34 cellular contexts compared by ENCODE assay signal in the genomic region with DNA sequence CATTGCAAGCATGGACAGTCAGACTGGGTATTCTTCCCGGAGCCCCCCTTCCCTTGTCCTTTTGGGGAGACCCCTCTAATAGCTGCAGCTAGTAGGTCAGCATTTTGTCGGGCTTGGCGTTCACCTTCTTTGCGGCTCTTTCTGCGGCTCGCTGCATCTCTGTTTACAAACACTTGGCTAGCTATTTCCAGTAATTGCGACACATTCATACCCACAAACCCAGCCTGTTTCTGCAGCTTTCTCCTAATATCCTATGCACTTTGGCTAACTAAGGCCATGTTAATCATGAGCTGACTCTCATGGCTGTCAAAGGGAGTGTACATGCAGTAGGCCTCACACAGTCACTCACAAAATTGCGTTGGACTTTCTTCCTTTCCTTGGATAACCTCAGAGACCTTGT.
"Had no signal": no experiment of that assay in that cellular context is flagged by ENCODE, and none has a peak within 500 bp of the region (broad histone marks: within the 10 kb centered on the region; RNA-seq: fewer than 3 reads in every experiment).

No MANE protein-coding gene starts in this region.

- H3K27ac Mint-ChIP-seq: activated CD4-positive, alpha-beta memory T cell treated with anti-CD3 and anti-CD28 coated beads for 36 hours; activated CD4-positive, alpha-beta T cell treated with anti-CD3 and anti-CD28 coated beads for 36 hours; activated CD4-positive, alpha-beta T cell treated with anti-CD3 and anti-CD28 coated beads, Interleukin-2, amount 10 ng/mL, durations not matched to agents 24 days and 14 days; activated CD8-positive, alpha-beta memory T cell treated with anti-CD3 and anti-CD28 coated beads, Interleukin-2, amount 10 ng/mL, durations not matched to agents 7 days and 5 days; activated CD8-positive, alpha-beta T cell treated with anti-CD3 and anti-CD28 coated beads, Interleukin-2, amount 10 ng/mL, durations not matched to agents 7 days and 5 days; activated naive CD4-positive, alpha-beta T cell treated with anti-CD3 and anti-CD28 coated beads, Interleukin-2, amount 10 ng/mL, durations not matched to agents 7 days and 5 days; activated naive CD4-positive, alpha-beta T cell treated with anti-CD3 and anti-CD28 coated beads, Interleukin-2, amount 50 U/mL, for 72 hours; activated naive CD8-positive, alpha-beta T cell treated with anti-CD3 and anti-CD28 coated beads, Interleukin-2, amount 10 ng/mL, durations not matched to agents 7 days and 5 days; activated T-helper 1 cell treated with anti-CD3 and anti-CD28 coated beads, Interleukin-12 subunit alpha, Interleukin-12 subunit beta, Interleukin-2, Interleukin-4 antibody, amounts not matched to agents 30 ng/mL and 10 ng/mL and 1 ng/mL, durations not matched to agents 14 hours and 24 hours and 36 hours; brain; effector memory CD8-positive, alpha-beta T cell; T-helper 2 cell treated with Interferon-gamma antibody and Interleukin-4, amounts not matched to agents 5 μg/mL and 100 μg/mL, for 36 hours had no signal

- H3K27me3 ChIP-seq: ascending aorta, breast epithelium, cardiac muscle cell, esophagus muscularis mucosa, foreskin keratinocyte, gastrocnemius medialis, heart left ventricle had no signal

- H3K4me3 Mint-ChIP-seq: activated CD4-positive, alpha-beta memory T cell treated with anti-CD3 and anti-CD28 coated beads for 36 hours; activated CD4-positive, alpha-beta T cell treated with anti-CD3 and anti-CD28 coated beads for 36 hours; activated CD4-positive, alpha-beta T cell treated with anti-CD3 and anti-CD28 coated beads, Interleukin-2, amount 10 ng/mL, durations not matched to agents 24 days and 14 days; activated CD8-positive, alpha-beta memory T cell treated with anti-CD3 and anti-CD28 coated beads, Interleukin-2, amount 10 ng/mL, durations not matched to agents 7 days and 5 days; activated CD8-positive, alpha-beta T cell treated with anti-CD3 and anti-CD28 coated beads, Interleukin-2, amount 10 ng/mL, durations not matched to agents 7 days and 5 days; activated naive CD4-positive, alpha-beta T cell treated with anti-CD3 and anti-CD28 coated beads, Interleukin-2, amount 10 ng/mL, durations not matched to agents 7 days and 5 days; activated naive CD8-positive, alpha-beta T cell treated with anti-CD3 and anti-CD28 coated beads, Interleukin-2, amount 10 ng/mL, durations not matched to agents 7 days and 5 days; activated T-helper 1 cell treated with anti-CD3 and anti-CD28 coated beads, Interleukin-12 subunit alpha, Interleukin-12 subunit beta, Interleukin-2, Interleukin-4 antibody, amounts not matched to agents 30 ng/mL and 10 ng/mL and 1 ng/mL, durations not matched to agents 14 hours and 24 hours and 36 hours; brain; central memory CD8-positive, alpha-beta T cell; effector memory CD8-positive, alpha-beta T cell; T-helper 2 cell treated with Interferon-gamma antibody and Interleukin-4, amounts not matched to agents 5 μg/mL and 100 μg/mL, for 36 hours had no signal

- H3K9me3 ChIP-seq: gastrocnemius medialis had no signal

- H3K36me3 Mint-ChIP-seq: activated CD4-positive, alpha-beta memory T cell treated with anti-CD3 and anti-CD28 coated beads for 36 hours; activated CD8-positive, alpha-beta memory T cell treated with anti-CD3 and anti-CD28 coated beads, Interleukin-2, amount 10 ng/mL, durations not matched to agents 7 days and 5 days; activated naive CD4-positive, alpha-beta T cell treated with anti-CD3 and anti-CD28 coated beads, Interleukin-2, amount 10 ng/mL, durations not matched to agents 7 days and 5 days; activated naive CD8-positive, alpha-beta T cell treated with anti-CD3 and anti-CD28 coated beads, Interleukin-2, amount 10 ng/mL, durations not matched to agents 7 days and 5 days; brain had no signal

- H3K27ac ChIP-seq: ascending aorta, breast epithelium, cardiac muscle cell, coronary artery, esophagus muscularis mucosa, foreskin keratinocyte, gastrocnemius medialis, heart left ventricle had no signal

- H3K4me1 ChIP-seq: ascending aorta, breast epithelium, esophagus muscularis mucosa, foreskin keratinocyte, gastrocnemius medialis, heart left ventricle had no signal

- DNase-seq: activated CD4-positive, alpha-beta memory T cell treated with anti-CD3 and anti-CD28 coated beads for 36 hours; activated CD4-positive, alpha-beta T cell treated with anti-CD3 and anti-CD28 coated beads for 36 hours; activated CD4-positive, alpha-beta T cell treated with anti-CD3 and anti-CD28 coated beads, Interleukin-2, amount 10 ng/mL, durations not matched to agents 24 days and 14 days; activated CD4-positive, CD25-positive, alpha-beta regulatory T cell; activated CD4-positive, CD25-positive, alpha-beta regulatory T cell treated with anti-CD3 and anti-CD28 coated beads, Interleukin-2, amount 50 U/mL, for 72 hours; activated CD8-positive, alpha-beta memory T cell treated with anti-CD3 and anti-CD28 coated beads, Interleukin-2, amount 10 ng/mL, durations not matched to agents 7 days and 5 days; activated CD8-positive, alpha-beta memory T cell treated with anti-CD3 and anti-CD28 coated beads, Interleukin-2, amount 50 U/mL, for 4 hours; activated CD8-positive, alpha-beta T cell treated with anti-CD3 and anti-CD28 coated beads, Interleukin-2, amount 10 ng/mL, durations not matched to agents 7 days and 5 days; activated gamma-delta T cell; activated naive CD4-positive, alpha-beta T cell; activated naive CD4-positive, alpha-beta T cell treated with anti-CD3 and anti-CD28 coated beads, Interleukin-2, amount 10 ng/mL, durations not matched to agents 7 days and 5 days; activated naive CD8-positive, alpha-beta T cell treated with anti-CD3 and anti-CD28 coated beads, Interleukin-2, amount 10 ng/mL, durations not matched to agents 7 days and 5 days; activated T-cell treated with anti-CD3 and anti-CD28 coated beads, Interleukin-2, amount 50 U/mL, for 1 hour; activated T-cell treated with anti-CD3 and anti-CD28 coated beads, Interleukin-2, amount 50 U/mL, for 48 hours; dermis blood vessel endothelial cell; effector CD4-positive, alpha-beta T cell; effector memory CD8-positive, alpha-beta T cell; erythroblast; foreskin keratinocyte; gastrocnemius medialis; glutamatergic neuron; heart left ventricle; hypothalamus; T1000 had no signal

- ATAC-seq: activated CD4-positive, alpha-beta T cell treated with anti-CD3 and anti-CD28 coated beads for 36 hours; activated CD8-positive, alpha-beta memory T cell treated with anti-CD3 and anti-CD28 coated beads, Interleukin-2, amount 10 ng/mL, durations not matched to agents 7 days and 5 days; activated CD8-positive, alpha-beta T cell treated with anti-CD3 and anti-CD28 coated beads, Interleukin-2, amount 10 ng/mL, durations not matched to agents 7 days and 5 days; activated naive CD4-positive, alpha-beta T cell treated with anti-CD3 and anti-CD28 coated beads, Interleukin-2, amount 50 U/mL, for 72 hours; effector memory CD8-positive, alpha-beta T cell; foreskin keratinocyte; gastrocnemius medialis; heart left ventricle had no signal

- H3K4me1 Mint-ChIP-seq: activated CD4-positive, alpha-beta T cell treated with anti-CD3 and anti-CD28 coated beads for 36 hours; activated CD4-positive, alpha-beta T cell treated with anti-CD3 and anti-CD28 coated beads, Interleukin-2, amount 10 ng/mL, durations not matched to agents 24 days and 14 days; brain; central memory CD8-positive, alpha-beta T cell had no signal

- H3K36me3 ChIP-seq: ascending aorta, breast epithelium, cardiac muscle cell, esophagus muscularis mucosa, gastrocnemius medialis, heart left ventricle had no signal

- H3K4me3 ChIP-seq: ascending aorta, breast epithelium, cardiac muscle cell, coronary artery, esophagus muscularis mucosa, gastrocnemius medialis, heart left ventricle had no signal

- H3K27me3 Mint-ChIP-seq: activated CD4-positive, alpha-beta memory T cell treated with anti-CD3 and anti-CD28 coated beads for 36 hours; activated CD4-positive, alpha-beta T cell treated with anti-CD3 and anti-CD28 coated beads for 36 hours; activated CD4-positive, alpha-beta T cell treated with anti-CD3 and anti-CD28 coated beads, Interleukin-2, amount 10 ng/mL, durations not matched to agents 24 days and 14 days; activated CD8-positive, alpha-beta memory T cell treated with anti-CD3 and anti-CD28 coated beads, Interleukin-2, amount 10 ng/mL, durations not matched to agents 7 days and 5 days; activated naive CD4-positive, alpha-beta T cell treated with anti-CD3 and anti-CD28 coated beads, Interleukin-2, amount 10 ng/mL, durations not matched to agents 7 days and 5 days; activated naive CD8-positive, alpha-beta T cell treated with anti-CD3 and anti-CD28 coated beads, Interleukin-2, amount 10 ng/mL, durations not matched to agents 7 days and 5 days; brain; central memory CD8-positive, alpha-beta T cell; effector memory CD8-positive, alpha-beta T cell had no signal

- H3K9me3 Mint-ChIP-seq: activated CD4-positive, alpha-beta T cell treated with anti-CD3 and anti-CD28 coated beads, Interleukin-2, amount 10 ng/mL, durations not matched to agents 24 days and 14 days had no signal
